Comparison of ENCODE assay signal across 11 cellular contexts in the genomic region with DNA sequence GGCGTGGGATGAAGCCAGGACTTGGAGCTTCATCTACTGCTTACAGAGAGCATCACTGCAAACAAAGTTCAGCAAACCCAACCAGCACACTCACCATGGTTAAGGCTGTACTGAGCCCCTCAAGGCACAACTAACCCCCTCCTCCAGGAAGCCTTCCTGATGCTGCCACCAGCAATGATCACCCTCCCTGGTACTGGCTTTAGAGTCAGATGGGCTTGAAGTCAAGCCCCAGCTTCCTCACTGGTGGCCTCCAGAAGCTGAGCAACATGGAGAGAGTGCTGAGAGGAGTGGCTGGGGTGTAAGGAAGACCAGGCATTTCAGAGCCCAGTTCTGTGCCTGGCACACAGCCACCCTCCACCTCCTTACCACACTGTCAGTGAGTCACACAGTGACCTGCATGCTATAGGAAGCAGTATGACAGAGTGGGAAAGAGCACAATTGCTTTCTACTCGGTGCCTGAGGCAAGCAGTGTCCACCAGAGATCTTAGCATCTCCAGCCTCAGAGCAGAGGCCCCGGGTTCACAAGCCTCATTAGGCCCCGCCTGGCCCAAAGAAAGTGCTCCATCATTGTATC. TPM values are rescaled to one million over a fixed set of nuclear protein-coding genes. Genes with fewer than 3 reads are reported as not detected.
DNase-seq lines count a peak whose midpoint lies in the region; ATAC-seq and TF ChIP-seq lines count a peak whose summit lies in the region.
"Had no signal": no experiment of that assay in that cellular context is flagged by ENCODE, and none has a peak within 500 bp of the region (broad histone marks: within the 10 kb centered on the region; RNA-seq: fewer than 3 reads in every experiment).

No MANE protein-coding gene starts in this region.

- H3K27ac ChIP-seq in left lung: no peak overlapping the region

- H3K9me3 ChIP-seq in left lung: no peaks in the 10 kb centered on the region

- ATAC-seq in left lung (peak; percentile 25), GM18502 (IDR thresholded peaks at IDR 0.05; ENCODE audit: poor library complexity, unreplicated experiment) (no peak), GM21381 (IDR thresholded peaks at IDR 0.05; ENCODE audit: unreplicated experiment) (no peak), HG03571 (IDR thresholded peaks at IDR 0.05; ENCODE audit: unreplicated experiment) (no peak)

- H3K27me3 ChIP-seq in left lung: no peaks in the 10 kb centered on the region

- DNase-seq in AG08395 (ENCODE audit: low spot score) (peak; percentile 92), HS-5 (ENCODE audit: low read depth) (peak; percentile 67), astrocyte of the cerebellum (ENCODE audit: low read depth) (peak; percentile 38), left lung (no peak), NCI-H146 treated with DMSO at 0.1 percent for 48 hours (lab: John Stamatoyannopoulos, UW; ENCODE audit: unreplicated experiment) (no peak)
- DNase-seq: DMS79 treated with DMSO at 0.1 percent for 48 hours, NCI-H69 had no signal

- in situ Hi-C loops in astrocyte of the cerebellum (cut with HindIII; ENCODE audit: low sequenced_read_pairs): no loop called here

- H3K36me3 ChIP-seq in left lung: peaks cover 0 to 42% of the 10 kb centered on the region in 2 donors

- H3K4me3 ChIP-seq in astrocyte of the cerebellum (ENCODE audit: low read depth, low read length) (no peak overlapping the region), left lung (no peak overlapping the region)

- no peaks in the 10 kb centered on the region for H3K4me1 ChIP-seq in left lung

- intact Hi-C loops in left lung (cut with DNase I): no loop called here

- TF ChIP-seq CTCF in astrocyte of the cerebellum (IDR thresholded peaks at IDR 0.05; ENCODE audit: low read depth, low read length, missing control alignments): no peak
- no peak for TF ChIP-seq CTCF in left lung (IDR thresholded peaks at IDR 0.05)

RNA-seq across cellular contexts. Expression of a gene that starts 24.7 kb away (rescaled TPM):
- total RNA-seq in left lung: under 1 TPM; 0.34 to 0.35 TPM

RNA-seq across cellular contexts. Expression of a gene that starts 46.4 kb away (rescaled TPM):
- total RNA-seq in left lung: 10 to 100 TPM; 30.9 to 39.0 TPM

RNA-seq across cellular contexts. Expression of a gene that starts 51.2 kb away (rescaled TPM):
- under 1 TPM; 0.38 to 0.45 TPM for total RNA-seq in left lung
- total RNA-seq: mononuclear cell had no signal

Comparison
In these comparisons a context has a peak if more than half of its experiments do, and no peak if none do; other contexts are left out.
1. DNase-seq: peak in AG08395 (single experiment), HS-5 (single experiment) and astrocyte of the cerebellum (single experiment); none in left lung (0 of 2) and NCI-H146 treated with DMSO at 0.1 percent for 48 hours (single experiment).